ENCODE assay signal across 1 cellular context in genomic region chr15:67049351-67050044, GRCh38.
TF ChIP-seq lines count a peak whose summit lies in the region.

No MANE protein-coding gene starts in this region.

TF ChIP-seq in HepG2, 621 proteins besides CTCF, POLR2A, EP300 and RAD21 (continued from another document and continues in another):
- TF ChIP-seq CREB3 (CRISPR knock-in tag; IDR thresholded peaks at IDR 0.05) (no peak), NONO (IDR thresholded peaks at IDR 0.05) (no peak), NONO (CRISPR knock-in tag; conservative IDR thresholded peaks at IDR 0.05) (no peak), MEIS1 (CRISPR knock-in tag; IDR thresholded peaks at IDR 0.05; ENCODE audit: borderline replicate concordance) (no peak), ATM (IDR thresholded peaks at IDR 0.05; ENCODE audit: borderline replicate concordance) (no peak), FOXM1 (CRISPR knock-in tag; IDR thresholded peaks at IDR 0.05) (no peak), TGIF2 (CRISPR knock-in tag; IDR thresholded peaks at IDR 0.05) (peak; percentile 98), MAFG (CRISPR knock-in tag; IDR thresholded peaks at IDR 0.05) (no peak), SIN3A (IDR thresholded peaks at IDR 0.05; ENCODE audit: borderline replicate concordance, low read depth, low read length) (peak; percentile 67; the same call in 1 of the 2 replicates), PBX3 (CRISPR knock-in tag; IDR thresholded peaks at IDR 0.05; ENCODE audit: borderline replicate concordance) (no peak), NR2F6 (IDR thresholded peaks at IDR 0.05) (no peak), NR2F6 (CRISPR knock-in tag; IDR thresholded peaks at IDR 0.05) (peak; percentile 27; the same call in 1 of the 2 replicates), MNT (IDR thresholded peaks at IDR 0.05) (peak; percentile 57), ZNF562 (CRISPR knock-in tag; IDR thresholded peaks at IDR 0.05; ENCODE audit: borderline replicate concordance) (no peak), SMYD3 (CRISPR knock-in tag; IDR thresholded peaks at IDR 0.05) (0 out of 2 replicates have a peak, but pooled peaks have one; percentile 23), PCBP1 (IDR thresholded peaks at IDR 0.05; ENCODE audit: borderline replicate concordance, low read depth, low read length) (no peak), STAG1 (CRISPR knock-in tag; IDR thresholded peaks at IDR 0.05) (peak; percentile 16; the same call in 1 of the 2 replicates), HMGXB4 (CRISPR knock-in tag; IDR thresholded peaks at IDR 0.05; ENCODE audit: borderline replicate concordance in 1 of 2, low read depth in 1 of 2) (peak in 1 of 2 experiments; percentile 8; a peak in 1 of 4 replicates), TCF7L2 (IDR thresholded peaks at IDR 0.05; ENCODE audit: low read depth, low read length) (no peak), PAWR (CRISPR knock-in tag; IDR thresholded peaks at IDR 0.05; ENCODE audit: borderline replicate concordance) (no peak), ARID2 (CRISPR knock-in tag; IDR thresholded peaks at IDR 0.05; ENCODE audit: borderline replicate concordance) (no peak), ZBTB2 (CRISPR knock-in tag; IDR thresholded peaks at IDR 0.05; ENCODE audit: low read depth) (no peak), ZNF207 (IDR thresholded peaks at IDR 0.05; ENCODE audit: borderline replicate concordance) (no peak), MIXL1 (CRISPR knock-in tag; IDR thresholded peaks at IDR 0.05) (no peak), ZSCAN22 (CRISPR knock-in tag; IDR thresholded peaks at IDR 0.05) (no peak), STAT6 (CRISPR knock-in tag; IDR thresholded peaks at IDR 0.05; ENCODE audit: borderline replicate concordance) (no peak), ZNF318 (CRISPR knock-in tag; IDR thresholded peaks at IDR 0.05) (0 out of 2 replicates have a peak, but pooled peaks have one; percentile 0), ZNF18 (CRISPR knock-in tag; IDR thresholded peaks at IDR 0.05; ENCODE audit: insufficient replicate concordance) (no peak), SAP130 (CRISPR knock-in tag; IDR thresholded peaks at IDR 0.05; ENCODE audit: low read depth) (peak; percentile 90), ERF (CRISPR knock-in tag; IDR thresholded peaks at IDR 0.05) (no peak), MBNL3 (CRISPR knock-in tag; conservative IDR thresholded peaks at IDR 0.05) (no peak), REL (CRISPR knock-in tag; conservative IDR thresholded peaks at IDR 0.05) (no peak), DZIP1 (CRISPR knock-in tag; IDR thresholded peaks at IDR 0.05) (no peak), POLR2AphosphoS2 (IDR thresholded peaks at IDR 0.05; ENCODE audit: low read depth, low read length) (no peak), TOE1 (CRISPR knock-in tag; IDR thresholded peaks at IDR 0.05) (no peak), HHEX (CRISPR knock-in tag; IDR thresholded peaks at IDR 0.05) (no peak), ZMAT3 (CRISPR knock-in tag; conservative IDR thresholded peaks at IDR 0.05) (0 out of 2 replicates have a peak, but pooled peaks have one; percentile 24), ZNF546 (CRISPR knock-in tag; conservative IDR thresholded peaks at IDR 0.05) (no peak)
